9 cellular contexts compared by ENCODE assay signal in the genomic region with DNA sequence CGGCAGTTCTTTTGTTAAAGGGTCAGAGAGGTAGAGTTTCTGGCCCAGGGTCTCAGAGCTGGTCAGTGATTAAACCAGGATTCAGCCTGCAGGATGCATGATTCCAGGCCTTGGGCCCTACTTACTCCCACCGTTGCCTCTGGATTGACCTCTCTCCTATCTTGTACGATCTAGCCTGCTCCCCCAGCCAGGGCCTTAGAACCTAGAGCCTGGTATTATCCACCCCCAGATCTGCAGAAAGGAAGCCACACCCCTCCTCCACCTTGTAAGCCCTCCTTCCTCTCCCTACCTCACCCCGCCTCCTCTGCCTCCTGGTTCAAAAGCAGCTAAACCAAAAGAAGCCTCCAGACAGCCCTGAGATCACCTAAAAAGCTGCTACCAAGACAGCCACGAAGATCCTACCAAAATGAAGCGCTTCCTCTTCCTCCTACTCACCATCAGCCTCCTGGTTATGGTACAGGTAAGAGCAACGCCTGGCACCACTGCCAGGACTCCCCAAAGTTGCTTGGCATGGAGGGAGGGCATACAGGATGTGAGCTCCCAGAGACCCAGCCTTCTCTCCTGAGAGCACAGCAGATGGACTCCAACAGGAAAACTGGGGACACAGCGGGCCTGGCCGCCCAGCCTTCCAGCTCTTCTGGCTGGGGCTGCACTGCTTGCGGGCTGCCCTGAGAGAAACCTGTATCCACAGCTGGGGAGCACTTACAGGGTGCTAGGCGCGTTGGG. TPM values are rescaled to one million over a fixed set of nuclear protein-coding genes. Genes with fewer than 3 reads are reported as not detected.
A peak's percentile ranks its signal among the peaks of the same experiment; 100 is the strongest.
DNase-seq lines count a peak whose midpoint lies in the region; TF ChIP-seq lines count a peak whose summit lies in the region.
"Had no signal": no experiment of that assay in that cellular context is flagged by ENCODE, and none has a peak within 500 bp of the region (broad histone marks: within the 10 kb centered on the region; RNA-seq: fewer than 3 reads in every experiment).

A gene with protein sequence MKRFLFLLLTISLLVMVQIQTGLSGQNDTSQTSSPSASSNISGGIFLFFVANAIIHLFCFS (plus strand): TSS at position 347 of the 726 bp plus-strand sequence. CDS start 60 bp downstream, at position 407.

- H3K4me3 ChIP-seq in OCI-LY3 (ENCODE audit: low read length) (peak within 1 kb of the TSS; percentile 31; the same call in 1 of the 2 replicates), neutrophil (ENCODE audit: low read depth in 1 of 2, low read length in 1 of 2) (peak within 1 kb of the TSS in 1 of 2 experiments; percentile 15), testis (no peak within 1 kb of the TSS)

- DNase-seq in GM20000 (ENCODE audit: low spot score) (peak; percentile 79), NCI-H345 treated with DMSO at 0.1 percent for 48 hours (lab: John Stamatoyannopoulos, UW; ENCODE audit: unreplicated experiment) (no peak), COLO668 (lab: John Stamatoyannopoulos, UW; ENCODE audit: unreplicated experiment) (no peak), testis (no peak), cerebellar cortex (ENCODE audit: low spot score) (no peak)
- peak; percentile 86 for DNase-seq in activated effector memory CD4-positive, alpha-beta T cell treated with anti-CD3 and anti-CD28 coated beads, Interleukin-2, amount 50 U/mL, for 16 hours

- no peak for TF ChIP-seq POLR2A in testis (IDR thresholded peaks at IDR 0.05)

- TF ChIP-seq CTCF in GM20000 (IDR thresholded peaks at IDR 0.05; ENCODE audit: extremely low read depth, missing control alignments) (no peak), OCI-LY3 (IDR thresholded peaks at IDR 0.05; ENCODE audit: low read depth, low read length) (no peak), neutrophil (IDR thresholded peaks at IDR 0.05) (no peak), testis (IDR thresholded peaks at IDR 0.05) (no peak)

- H3K4me2 ChIP-seq in OCI-LY3 (ENCODE audit: low read length), result peak within 1 kb of the TSS; percentile 49

- no peaks in the 10 kb centered on the region for H4K20me1 ChIP-seq in OCI-LY3 (ENCODE audit: insufficient read depth, low read length)

- H3K36me3 ChIP-seq in OCI-LY3 (replicated peaks; ENCODE audit: low read depth, low read length), result no peaks in the 10 kb centered on the region
- H3K36me3 ChIP-seq in neutrophil, result peaks cover 11% of the 10 kb centered on the region
- H3K36me3 ChIP-seq in testis (ENCODE audit: low read depth, missing control alignments), result no peaks in the 10 kb centered on the region

- H3K9me3 ChIP-seq in OCI-LY3 (ENCODE audit: insufficient read depth, low read length) (no peaks in the 10 kb centered on the region), neutrophil (no peaks in the 10 kb centered on the region), testis (no peaks in the 10 kb centered on the region)

- H3K9ac ChIP-seq in OCI-LY3 (ENCODE audit: low read length), result peak within 1 kb of the TSS; percentile 20; the same call in 1 of the 2 replicates

- peak within 1 kb of the TSS; percentile 81 for H2AFZ ChIP-seq in OCI-LY3 (ENCODE audit: low read depth, low read length)

- no peaks in the 10 kb centered on the region for H3K79me2 ChIP-seq in OCI-LY3 (ENCODE audit: low read length)

- intact Hi-C loops in testis (cut with DNase I; ENCODE audit: low total_unique reads), result no loop called here

- 75 to 77% methylated on average over 11 to 12 of the region's 12 CpGs for WGBS in testis, 2 donors

- H3K27me3 ChIP-seq in OCI-LY3 (ENCODE audit: low read depth, low read length) (no peaks in the 10 kb centered on the region), neutrophil (no peaks in the 10 kb centered on the region), testis (no peaks in the 10 kb centered on the region)

- H3K27ac ChIP-seq in OCI-LY3 (ENCODE audit: low read length) (no peak within 1 kb of the TSS; the same call in 1 of the 2 replicates), neutrophil (peak within 1 kb of the TSS; percentile 60), testis (no peak within 1 kb of the TSS)

- H3K4me1 ChIP-seq in OCI-LY3 (ENCODE audit: low read length) (peaks cover 46% of the 10 kb centered on the region), neutrophil (ENCODE audit: control insufficient read depth in 1 of 2, insufficient read depth in 1 of 2, low read depth in 1 of 2, low read length in 1 of 2) (peaks cover 64 to 75% of the 10 kb centered on the region in 2 experiments), testis (no peaks in the 10 kb centered on the region)

RNA-seq across cellular contexts. Expression of the gene that starts here (rescaled TPM):
- 1 to 10 TPM in 1 of 2 donors, not detected in 1; 3.0 TPM for total RNA-seq in testis
- polyA plus RNA-seq in testis (ENCODE audit: insufficient read depth, low read depth, low replicate concordance), result 23.8 TPM
- total RNA-seq: RPMI7951 had no signal

Comparison
In these comparisons a context has a peak if more than half of its experiments do, and no peak if none do; other contexts are left out.
1. DNase-seq: peak in GM20000 (single experiment) and activated effector memory CD4-positive, alpha-beta T cell treated with anti-CD3 and anti-CD28 coated beads, Interleukin-2, amount 50 U/mL, for 16 hours (single experiment); none in NCI-H345 treated with DMSO at 0.1 percent for 48 hours (single experiment), COLO668 (single experiment), testis (single experiment) and cerebellar cortex (single experiment).